8 cellular contexts compared by ENCODE assay signal in the genomic region with DNA sequence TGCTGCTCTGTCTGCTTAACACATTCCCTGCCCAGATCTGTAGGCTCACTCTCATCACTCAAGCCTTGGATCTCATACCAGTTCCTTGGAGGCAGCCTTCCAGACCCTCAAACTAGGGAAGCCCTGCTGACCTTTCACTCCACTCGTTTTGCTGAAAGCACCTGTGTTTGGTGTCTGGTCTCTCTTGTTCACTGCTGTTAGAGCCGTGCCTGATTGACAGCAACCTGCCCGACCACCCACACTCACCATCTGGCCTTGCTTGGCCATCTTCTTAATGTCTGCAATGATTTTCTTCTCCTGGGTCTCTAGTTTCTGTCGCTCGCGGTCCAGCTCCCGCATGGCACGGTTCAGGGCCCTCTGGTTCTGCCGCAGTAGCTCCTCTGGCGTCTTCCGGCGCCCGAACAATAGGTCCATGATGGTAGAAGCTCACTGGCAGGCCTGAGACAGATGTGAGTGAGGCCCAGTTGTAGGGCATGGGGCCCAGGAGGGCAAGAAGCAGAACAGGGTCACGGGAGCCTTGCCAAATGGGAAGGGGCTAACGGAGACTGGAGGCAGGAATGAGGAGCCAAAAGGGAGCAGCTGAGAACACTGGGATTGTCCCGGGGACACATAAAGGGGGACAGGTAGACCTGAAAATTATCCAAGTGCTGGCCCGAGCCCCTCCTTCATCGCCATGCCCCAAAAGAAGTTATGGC. TPM values are rescaled to one million over a fixed set of nuclear protein-coding genes. Genes with fewer than 3 reads are reported as not detected.
DNase-seq lines count a peak whose midpoint lies in the region; ATAC-seq and TF ChIP-seq lines count a peak whose summit lies in the region.

No MANE protein-coding gene starts in this region.

- peaks cover 65% of the 10 kb centered on the region for H3K36me3 Mint-ChIP-seq in activated CD4-positive, alpha-beta T cell treated with anti-CD3 and anti-CD28 coated beads, Interleukin-2, amount 10 ng/mL, durations not matched to agents 7 days and 5 days (ENCODE audit: low read depth)

- DNase-seq in activated CD4-positive, alpha-beta T cell treated with anti-CD3 and anti-CD28 coated beads, Interleukin-2, amount 10 ng/mL, durations not matched to agents 7 days and 5 days = no peak
- DNase-seq in activated CD4-positive, alpha-beta T cell treated with anti-CD3 and anti-CD28 coated beads for 4 hours = no peak
- DNase-seq in astrocyte of the cerebellum (ENCODE audit: low read depth) (no peak), right lobe of liver (no peak), tibial artery (peak in 1 of 2 donors; percentile 66), HCEC 1CT (no peak)

- POLR2A ChIA-PET in activated CD4-positive, alpha-beta T cell treated with anti-CD3 and anti-CD28 coated beads, Interleukin-2, amount 10 ng/mL, durations not matched to agents 7 days and 5 days (lab: Charles Lee) = interaction anchor here (1.0 to 2.3 kb wide), 3 partner anchors 10 to 128 kb away, joined by 5 to 9 read pairs (median 6); a partner anchor contains a TSS

- 47% methylated on average over 14 of the region's 18 CpGs for WGBS in right lobe of liver (ENCODE audit: insufficient coverage, low coverage, low lambda C conversion rate, missing lambda C conversion rate)

- no peaks in the 10 kb centered on the region for H3K27me3 ChIP-seq in right lobe of liver
- no peaks in the 10 kb centered on the region for H3K27me3 ChIP-seq in tibial artery

- H3K4me1 Mint-ChIP-seq in activated CD4-positive, alpha-beta T cell treated with anti-CD3 and anti-CD28 coated beads, Interleukin-2, amount 10 ng/mL, durations not matched to agents 7 days and 5 days = peaks cover 47% of the 10 kb centered on the region

- no peak for TF ChIP-seq CTCF in astrocyte of the cerebellum (IDR thresholded peaks at IDR 0.05; ENCODE audit: low read depth, low read length, missing control alignments)
- TF ChIP-seq CTCF in right lobe of liver (IDR thresholded peaks at IDR 0.05) = no peak
- no peak for TF ChIP-seq CTCF in tibial artery (IDR thresholded peaks at IDR 0.05)

- H3K27ac ChIP-seq in right lobe of liver = peak overlapping the region; percentile 76 to 90 (median 83)
- H3K27ac ChIP-seq in tibial artery = peak overlapping the region; percentile 99 to 100

- peaks cover 8 to 55% (median 25%) of the 10 kb centered on the region in 4 donors for H3K36me3 ChIP-seq in right lobe of liver
- H3K36me3 ChIP-seq in tibial artery = peaks cover 45 to 59% (median 55%) of the 10 kb centered on the region in 3 donors

- no peaks in the 10 kb centered on the region for H3K27me3 Mint-ChIP-seq in activated CD4-positive, alpha-beta T cell treated with anti-CD3 and anti-CD28 coated beads, Interleukin-2, amount 10 ng/mL, durations not matched to agents 7 days and 5 days

- peak overlapping the region; percentile 90 for H3K4me3 Mint-ChIP-seq in activated CD4-positive, alpha-beta T cell treated with anti-CD3 and anti-CD28 coated beads, Interleukin-2, amount 10 ng/mL, durations not matched to agents 7 days and 5 days

- intact Hi-C loops in right lobe of liver (cut with DNase I) = no loop called here
- intact Hi-C loops in tibial artery (cut with DNase I; ENCODE audit: low total_unique reads) = no loop called here

- H3K4me1 ChIP-seq in right lobe of liver (peaks cover 0 to 22% (median 6%) of the 10 kb centered on the region in 4 donors), tibial artery (peaks cover 0 to 46% (median 38%) of the 10 kb centered on the region in 4 donors)

- no peaks in the 10 kb centered on the region for H3K9me3 Mint-ChIP-seq in activated CD4-positive, alpha-beta T cell treated with anti-CD3 and anti-CD28 coated beads, Interleukin-2, amount 10 ng/mL, durations not matched to agents 7 days and 5 days

- ATAC-seq in right lobe of liver (no peak), HG02763 (IDR thresholded peaks at IDR 0.05; ENCODE audit: unreplicated experiment) (no peak), GM19467 (IDR thresholded peaks at IDR 0.05; ENCODE audit: unreplicated experiment) (no peak)

- H3K27ac Mint-ChIP-seq in activated CD4-positive, alpha-beta T cell treated with anti-CD3 and anti-CD28 coated beads, Interleukin-2, amount 10 ng/mL, durations not matched to agents 7 days and 5 days = peak overlapping the region; percentile 94

- no peak for TF ChIP-seq POLR2A in right lobe of liver (IDR thresholded peaks at IDR 0.05)

- H3K4me3 ChIP-seq in astrocyte of the cerebellum (ENCODE audit: low read depth, low read length) (peak overlapping the region; percentile 67), right lobe of liver (peak overlapping the region; percentile 37 to 90 (median 89)), tibial artery (peak overlapping the region; percentile 65 to 89)

- CTCF ChIA-PET in activated CD4-positive, alpha-beta T cell treated with anti-CD3 and anti-CD28 coated beads, Interleukin-2, amount 10 ng/mL, durations not matched to agents 7 days and 5 days (lab: Charles Lee) = interaction anchor here (0.8 to 3.3 kb wide), 4 partner anchors 34 to 334 kb away, joined by 3 to 25 read pairs (median 3); a partner anchor contains a TSS

- in situ Hi-C loops in astrocyte of the cerebellum (cut with HindIII; ENCODE audit: low sequenced_read_pairs) = no loop called here

- H3K9me3 ChIP-seq in right lobe of liver (no peaks in the 10 kb centered on the region), tibial artery (no peaks in the 10 kb centered on the region)

RNA-seq across cellular contexts. Expression of a gene that starts 1.0 kb away (rescaled TPM):
- 100 to 1,000 TPM; 128 to 137 TPM for total RNA-seq in activated CD4-positive, alpha-beta T cell treated with anti-CD3 and anti-CD28 coated beads, Interleukin-2, amount 10 ng/mL, durations not matched to agents 7 days and 5 days
- 10 to 100 TPM; 62.1 to 90.9 (median 70.7) TPM for total RNA-seq in right lobe of liver

RNA-seq across cellular contexts. Expression of a gene that starts 4.5 kb away (rescaled TPM):
- total RNA-seq in activated CD4-positive, alpha-beta T cell treated with anti-CD3 and anti-CD28 coated beads, Interleukin-2, amount 10 ng/mL, durations not matched to agents 7 days and 5 days = 10 to 100 TPM; 82.8 to 96.0 TPM
- total RNA-seq in right lobe of liver = 10 to 100 TPM; 16.0 to 23.5 (median 20.7) TPM

RNA-seq across cellular contexts. Expression of a gene that starts 10.1 kb away (rescaled TPM):
- 100 to 1,000 TPM; 457 to 560 TPM for total RNA-seq in activated CD4-positive, alpha-beta T cell treated with anti-CD3 and anti-CD28 coated beads, Interleukin-2, amount 10 ng/mL, durations not matched to agents 7 days and 5 days
- total RNA-seq in right lobe of liver = 100 to 1,000 TPM in 3 of 6 experiments, 10 to 100 TPM in 3; 75.4 to 106 (median 94.7) TPM

RNA-seq across cellular contexts. Expression of a gene that starts 19.2 kb away (rescaled TPM):
- 10 to 100 TPM; 28.6 to 33.1 TPM for total RNA-seq in activated CD4-positive, alpha-beta T cell treated with anti-CD3 and anti-CD28 coated beads, Interleukin-2, amount 10 ng/mL, durations not matched to agents 7 days and 5 days
- total RNA-seq in right lobe of liver = 10 to 100 TPM in 5 of 6 experiments, 1 to 10 TPM in 1; 8.2 to 19.9 (median 14.1) TPM

RNA-seq across cellular contexts. Expression of a gene that starts 34.3 kb away (rescaled TPM):
- 10 to 100 TPM; 17.9 to 19.9 TPM for total RNA-seq in activated CD4-positive, alpha-beta T cell treated with anti-CD3 and anti-CD28 coated beads, Interleukin-2, amount 10 ng/mL, durations not matched to agents 7 days and 5 days
- total RNA-seq in right lobe of liver = 1 to 10 TPM; 3.5 to 4.8 (median 4.3) TPM

Comparison
In these comparisons a context has a peak if more than half of its experiments do, and no peak if none do; other contexts are left out.
1. RNA of a gene that starts 10.1 kb away (total RNA-seq): 457 to 560 TPM in activated CD4-positive, alpha-beta T cell treated with anti-CD3 and anti-CD28 coated beads, Interleukin-2, amount 10 ng/mL, durations not matched to agents 7 days and 5 days; 75.4 to 106 TPM in right lobe of liver; every median in the first group is over 4 times any median in the second.
2. Peak in every context shown above with its lines, with median percentiles within 50 percentile points of each other: H3K4me3 ChIP-seq.